In genomic region chr7:73705551-73705920, GRCh38 we compare ENCODE assay signal across 24 cellular contexts. TPM values are rescaled to one million over a fixed set of nuclear protein-coding genes. Genes with fewer than 3 reads are reported as not detected.
DNase-seq lines count a peak whose midpoint lies in the region; TF ChIP-seq lines count a peak whose summit lies in the region.
"Had no signal": no experiment of that assay in that cellular context is flagged by ENCODE, and none has a peak within 500 bp of the region (broad histone marks: within the 10 kb centered on the region; RNA-seq: fewer than 3 reads in every experiment).

No MANE protein-coding gene starts in this region.

- TF ChIP-seq CTCF in glutamatergic neuron (IDR thresholded peaks at IDR 0.05; ENCODE audit: partially characterized antibody, unreplicated experiment), result no peak
- no peak for TF ChIP-seq CTCF in vagina (IDR thresholded peaks at IDR 0.05)

- H3K9me3 ChIP-seq in vagina, result no peaks in the 10 kb centered on the region
- H3K9me3 ChIP-seq: prostate gland, transverse colon had no signal

- H3K27ac ChIP-seq in angular gyrus (ENCODE audit: low read depth, low read length), result peak overlapping the region; percentile 72
- peak overlapping the region; percentile 55 for H3K27ac ChIP-seq in vagina
- H3K27ac ChIP-seq: C4-2B had no signal

- H3K4me3 Mint-ChIP-seq in glutamatergic neuron (ENCODE audit: unreplicated experiment), result peak overlapping the region; percentile 46
- H3K4me3 Mint-ChIP-seq: activated CD8-positive, alpha-beta T cell treated with anti-CD3 and anti-CD28 coated beads for 36 hours; activated naive CD4-positive, alpha-beta T cell treated with anti-CD3 and anti-CD28 coated beads for 36 hours; effector memory CD8-positive, alpha-beta T cell; GM23338 had no signal

- H3K36me3 Mint-ChIP-seq in glutamatergic neuron (ENCODE audit: unreplicated experiment), result no peaks in the 10 kb centered on the region

- TF ChIP-seq POLR2A in vagina (IDR thresholded peaks at IDR 0.05), result no peak

- H3K27ac Mint-ChIP-seq in glutamatergic neuron (ENCODE audit: unreplicated experiment), result no peak overlapping the region
- H3K27ac Mint-ChIP-seq: activated CD8-positive, alpha-beta T cell treated with anti-CD3 and anti-CD28 coated beads for 36 hours; activated naive CD4-positive, alpha-beta T cell treated with anti-CD3 and anti-CD28 coated beads for 36 hours; GM23338 had no signal

- POLR2A ChIA-PET in HEK293T (lab: Yijun Ruan, JAX), result interaction anchor here (0.8 to 1.2 kb wide), 2 partner anchors 15 to 20 kb away, joined by 3 to 4 read pairs; partner anchors contain the start of gene STX1A

- no peaks in the 10 kb centered on the region for H3K27me3 ChIP-seq in vagina
- H3K27me3 ChIP-seq: transverse colon had no signal

- H3K36me3 ChIP-seq in vagina, result no peaks in the 10 kb centered on the region
- H3K36me3 ChIP-seq: prostate gland, transverse colon had no signal

- CTCF ChIA-PET in HEK293T (lab: Yijun Ruan, JAX), result interaction anchor here (1.0 kb wide), 1 partner anchor 9 kb away, joined by 4 read pairs; no protein-coding TSS in a partner anchor

- intact Hi-C loops in vagina (cut with DNase I), result no loop called here

- H3K4me1 Mint-ChIP-seq in glutamatergic neuron (ENCODE audit: low read depth, unreplicated experiment), result peaks cover 20% of the 10 kb centered on the region

- DNase-seq in DMS 273 (lab: John Stamatoyannopoulos, UW; ENCODE audit: unreplicated experiment) (peak; percentile 78), DMS 273 treated with DMSO at 0.1 percent for 48 hours (lab: John Stamatoyannopoulos, UW) (no peak), glutamatergic neuron (no peak), vagina (ENCODE audit: extremely low spot score in 2 of 2) (no peak), C1 segment of cervical spinal cord (lab: John Stamatoyannopoulos, UW) (no peak), HEK293T (ENCODE audit: extremely low spot score) (no peak)
- no peak for DNase-seq in activated effector memory CD4-positive, alpha-beta T cell treated with Interleukin-2 at 50 U/mL for 16 hours
- DNase-seq: activated CD4-positive, CD25-positive, alpha-beta regulatory T cell; activated CD8-positive, alpha-beta T cell treated with anti-CD3 and anti-CD28 coated beads for 36 hours; activated naive CD4-positive, alpha-beta T cell treated with anti-CD3 and anti-CD28 coated beads for 36 hours; activated T-cell treated with anti-CD3 and anti-CD28 coated beads, Interleukin-2, amount 50 U/mL, for 1 hour; aorta; DMS153; effector memory CD8-positive, alpha-beta T cell; Karpas-422; NCI-H2029 treated with DMSO at 0.1 percent for 48 hours; stimulated activated CD4-positive, alpha-beta T cell treated with anti-CD3 and anti-CD28 coated beads, Interleukin-1b, Interleukin-23, amount 100 ng/mL, for 48 hours; stimulated activated naive CD4-positive, alpha-beta T cell; T-helper 9 cell; transverse colon had no signal

- H3K9me3 Mint-ChIP-seq in glutamatergic neuron (ENCODE audit: unreplicated experiment), result peaks cover 5% of the 10 kb centered on the region
- H3K9me3 Mint-ChIP-seq: activated CD8-positive, alpha-beta T cell treated with anti-CD3 and anti-CD28 coated beads for 36 hours; activated naive CD4-positive, alpha-beta T cell treated with anti-CD3 and anti-CD28 coated beads for 36 hours; effector memory CD8-positive, alpha-beta T cell; GM23338 had no signal

- peaks cover 36% of the 10 kb centered on the region for H3K4me1 ChIP-seq in vagina

- H3K27me3 Mint-ChIP-seq in glutamatergic neuron (ENCODE audit: unreplicated experiment), result peaks cover 4% of the 10 kb centered on the region
- H3K27me3 Mint-ChIP-seq: activated CD8-positive, alpha-beta T cell treated with anti-CD3 and anti-CD28 coated beads for 36 hours; effector memory CD8-positive, alpha-beta T cell had no signal

- no peak overlapping the region for H3K4me3 ChIP-seq in vagina
- H3K4me3 ChIP-seq: GM23338, prostate gland, transverse colon had no signal

TF ChIP-seq in HEK293T, 16 proteins besides CTCF, POLR2A, EP300 and RAD21:
- TF ChIP-seq ELF4 (IDR thresholded peaks at IDR 0.05), result no peak
- TF ChIP-seq PKNOX1 (IDR thresholded peaks at IDR 0.05), result no peak
- no peak for TF ChIP-seq SP1 (IDR thresholded peaks at IDR 0.05)
- no peak for TF ChIP-seq L3MBTL2 (conservative IDR thresholded peaks at IDR 0.05)
- no peak for TF ChIP-seq FOXM1 (IDR thresholded peaks at IDR 0.05; ENCODE audit: borderline replicate concordance)
- no peak for TF ChIP-seq HDGF (IDR thresholded peaks at IDR 0.05; ENCODE audit: borderline replicate concordance)
- TF ChIP-seq NFRKB (IDR thresholded peaks at IDR 0.05), result no peak
- TF ChIP-seq LEF1 (IDR thresholded peaks at IDR 0.05; ENCODE audit: borderline replicate concordance), result no peak
- no peak for TF ChIP-seq ARNT (IDR thresholded peaks at IDR 0.05)
- TF ChIP-seq CTBP1 (IDR thresholded peaks at IDR 0.05; ENCODE audit: borderline replicate concordance), result no peak
- no peak for TF ChIP-seq FOXK2 (IDR thresholded peaks at IDR 0.05)
- TF ChIP-seq SUZ12 (IDR thresholded peaks at IDR 0.05), result no peak
- TF ChIP-seq TARDBP (IDR thresholded peaks at IDR 0.05), result no peak
- no peak for TF ChIP-seq ZNF384 (IDR thresholded peaks at IDR 0.05)
- TF ChIP-seq FOXA1 (IDR thresholded peaks at IDR 0.05), result no peak

RNA-seq across cellular contexts. Expression of gene STX1A, which starts 13.9 kb away (rescaled TPM):
- total RNA-seq in glutamatergic neuron (ENCODE audit: unreplicated experiment) (119 TPM), vagina (17.2 TPM)

RNA-seq across cellular contexts. Expression of gene BUD23, which starts 22.1 kb away (rescaled TPM):
- total RNA-seq in glutamatergic neuron (ENCODE audit: unreplicated experiment) (42.6 TPM), vagina (49.8 TPM)

RNA-seq across cellular contexts. Expression of gene DNAJC30, which starts 22.3 kb away (rescaled TPM):
- total RNA-seq in glutamatergic neuron (ENCODE audit: unreplicated experiment) (8.4 TPM), vagina (7.1 TPM)

RNA-seq across cellular contexts. Expression of gene ABHD11, which starts 33.1 kb away (rescaled TPM):
- total RNA-seq in glutamatergic neuron (ENCODE audit: unreplicated experiment), result 13.9 TPM
- 23.8 TPM for total RNA-seq in vagina

RNA-seq across cellular contexts. Expression of gene VPS37D, which starts 37.9 kb away (rescaled TPM):
- total RNA-seq in glutamatergic neuron (ENCODE audit: unreplicated experiment) (17.2 TPM), vagina (5.4 TPM)
- total RNA-seq: activated naive CD4-positive, alpha-beta T cell treated with anti-CD3 and anti-CD28 coated beads for 36 hours had no signal
